Comparison of ENCODE assay signal across 1 cellular context in genomic region chr16:71808593-71809449, GRCh38.
TF ChIP-seq lines count a peak whose summit lies in the region.

TSS of gene AP1G1 (minus strand) at chr16:71808834. CDS start at chr16:71789479, 19,355 bp downstream.

TF ChIP-seq in K562, 482 proteins besides CTCF, POLR2A, EP300 and RAD21 (continued from another document and continues in another):
- peak; percentile 67; the same call in 1 of the 2 replicates for TF ChIP-seq FOXM1 (IDR thresholded peaks at IDR 0.05; ENCODE audit: low read depth)
- TF ChIP-seq FOXM1 (CRISPR knock-in tag; IDR thresholded peaks at IDR 0.05; ENCODE audit: low read depth), result peak; percentile 69; the same call in 1 of the 2 replicates
- TF ChIP-seq ZNF316 (IDR thresholded peaks at IDR 0.05), result no peak; the same call in 1 of the 2 replicates
- peak; percentile 87 for TF ChIP-seq LEF1 (IDR thresholded peaks at IDR 0.05)
- peak; percentile 91; the same call in 1 of the 2 replicates for TF ChIP-seq CHAMP1 (IDR thresholded peaks at IDR 0.05)
- peak; percentile 68; the same call in 1 of the 2 replicates for TF ChIP-seq ZBTB7A (IDR thresholded peaks at IDR 0.05; ENCODE audit: borderline replicate concordance, control insufficient read depth, low read depth, low read length)
- peak; percentile 76 for TF ChIP-seq SUPT5H (IDR thresholded peaks at IDR 0.05)
- TF ChIP-seq GABPA (tag; conservative IDR thresholded peaks at IDR 0.05; ENCODE audit: low read depth), result peak; percentile 78
- TF ChIP-seq C11orf30 (IDR thresholded peaks at IDR 0.05; ENCODE audit: low read depth), result peak; percentile 99
- no peak for TF ChIP-seq ZNF212 (CRISPR knock-in tag; IDR thresholded peaks at IDR 0.05)
- TF ChIP-seq BMI1 (IDR thresholded peaks at IDR 0.05; ENCODE audit: low read length), result no peak
- peak; percentile 92 for TF ChIP-seq ATF3 (IDR thresholded peaks at IDR 0.05)
- peak; percentile 75; the same call in 1 of the 2 replicates for TF ChIP-seq ATF3 (CRISPR knock-in tag; conservative IDR thresholded peaks at IDR 0.05)
- TF ChIP-seq HCFC1 (IDR thresholded peaks at IDR 0.05; ENCODE audit: low read depth, low read length), result peak; percentile 85
- peak; percentile 95 for TF ChIP-seq BRD4 (IDR thresholded peaks at IDR 0.05)
- TF ChIP-seq TCFL5 (CRISPR knock-in tag; conservative IDR thresholded peaks at IDR 0.05), result no peak
- no peak for TF ChIP-seq ZBED1 (IDR thresholded peaks at IDR 0.05)
- no peak for TF ChIP-seq CREBBP (IDR thresholded peaks at IDR 0.05; ENCODE audit: low read depth, low read length)
- TF ChIP-seq ZNF717 (CRISPR knock-in tag; IDR thresholded peaks at IDR 0.05), result no peak
- peak; percentile 73 for TF ChIP-seq JUND (IDR thresholded peaks at IDR 0.05; ENCODE audit: borderline replicate concordance, low read depth, low read length)
- peak; percentile 85 for TF ChIP-seq JUND (tag; IDR thresholded peaks at IDR 0.05; ENCODE audit: borderline replicate concordance, low read depth, low read length)
- TF ChIP-seq E2F1 (CRISPR knock-in tag; IDR thresholded peaks at IDR 0.05), result peak; percentile 41; the same call in 1 of the 2 replicates
- TF ChIP-seq U2AF1 (optimal IDR thresholded peaks at IDR 0.05; ENCODE audit: low read depth, low read length), result no peak
- TF ChIP-seq ZNF24 (IDR thresholded peaks at IDR 0.05), result 0 out of 2 replicates have a peak, but pooled peaks have one; percentile 31
- no peak for TF ChIP-seq ZNF398 (CRISPR knock-in tag; IDR thresholded peaks at IDR 0.05)
- TF ChIP-seq ZNF41 (CRISPR knock-in tag; conservative IDR thresholded peaks at IDR 0.05), result no peak
- TF ChIP-seq ARID4B (CRISPR knock-in tag; IDR thresholded peaks at IDR 0.05), result peak; percentile 83
- TF ChIP-seq POLR2AphosphoS2 (IDR thresholded peaks at IDR 0.05; ENCODE audit: low read length), result no peak
- no peak for TF ChIP-seq KLF6 (CRISPR knock-in tag; IDR thresholded peaks at IDR 0.05; ENCODE audit: borderline replicate concordance)
- TF ChIP-seq SMAD1 (IDR thresholded peaks at IDR 0.05; ENCODE audit: low read depth, low read length, partially characterized antibody), result peak; percentile 52
- no peak for TF ChIP-seq ZNF165 (CRISPR knock-in tag; IDR thresholded peaks at IDR 0.05; ENCODE audit: borderline replicate concordance)
- TF ChIP-seq KAT8 (IDR thresholded peaks at IDR 0.05; ENCODE audit: low read depth), result peak; percentile 94
- TF ChIP-seq PBX2 (CRISPR knock-in tag; IDR thresholded peaks at IDR 0.05; ENCODE audit: low read depth), result no peak
- peak; percentile 62 for TF ChIP-seq PBX2 (tag; conservative IDR thresholded peaks at IDR 0.05; ENCODE audit: low read depth)
- TF ChIP-seq DEAF1 (CRISPR knock-in tag; IDR thresholded peaks at IDR 0.05), result no peak
- TF ChIP-seq ZBTB49 (CRISPR knock-in tag; IDR thresholded peaks at IDR 0.05; ENCODE audit: borderline replicate concordance), result no peak
- no peak for TF ChIP-seq ZNF140 (CRISPR knock-in tag; IDR thresholded peaks at IDR 0.05)
- TF ChIP-seq ZNF583 (CRISPR knock-in tag; IDR thresholded peaks at IDR 0.05), result 0 out of 2 replicates have a peak, but pooled peaks have one; percentile 8
- no peak for TF ChIP-seq ZNF696 (CRISPR knock-in tag; conservative IDR thresholded peaks at IDR 0.05)
